ENCODE assay signal across 1 cellular context in genomic region chr1:154276797-154277196, GRCh38.
TF ChIP-seq lines count a peak whose summit lies in the region.

No MANE protein-coding gene starts in this region.

TF ChIP-seq in GM23338, 12 proteins besides CTCF, POLR2A, EP300 and RAD21 (continued from another document):
- TF ChIP-seq ETS1 (IDR thresholded peaks at IDR 0.05): no peak
- TF ChIP-seq STAT1 (IDR thresholded peaks at IDR 0.05; ENCODE audit: unreplicated experiment): no peak
- TF ChIP-seq EZH2phosphoT487 (IDR thresholded peaks at IDR 0.05; ENCODE audit: unreplicated experiment): no peak
- no peak for TF ChIP-seq ZNF114 (CRISPR knock-in tag; IDR thresholded peaks at IDR 0.05)
- no peak for TF ChIP-seq POLR2AphosphoS5 (IDR thresholded peaks at IDR 0.05; ENCODE audit: low read depth)
- no peak for TF ChIP-seq JUNB (IDR thresholded peaks at IDR 0.05; ENCODE audit: unreplicated experiment)
